1 cellular context compared by ENCODE assay signal in genomic region chr13:76991796-76992547, GRCh38.
TF ChIP-seq lines count a peak whose summit lies in the region.

CLN5 (plus strand) TSS chr13:76992081; CDS start chr13:76992099, 18 bp downstream.

TF ChIP-seq in GM12878, 131 proteins besides CTCF, POLR2A, EP300 and RAD21 (continued from another document and continues in another):
- TF ChIP-seq ZNF24 (IDR thresholded peaks at IDR 0.05) (no peak), SMAD5 (IDR thresholded peaks at IDR 0.05; ENCODE audit: low read depth) (peak; percentile 71; the same call in 1 of the 2 replicates), TARDBP (IDR thresholded peaks at IDR 0.05; ENCODE audit: borderline replicate concordance) (no peak), SUZ12 (IDR thresholded peaks at IDR 0.05; ENCODE audit: unreplicated experiment) (no peak), SMARCA5 (IDR thresholded peaks at IDR 0.05) (peak; percentile 76), ZNF687 (IDR thresholded peaks at IDR 0.05) (peak; percentile 94), RFX5 (IDR thresholded peaks at IDR 0.05; ENCODE audit: low read depth, low read length) (no peak), NRF1 (conservative IDR thresholded peaks at IDR 0.05; ENCODE audit: low read depth, low read length) (peak; percentile 96), ZNF207 (IDR thresholded peaks at IDR 0.05; ENCODE audit: borderline replicate concordance) (peak; percentile 90), REST (IDR thresholded peaks at IDR 0.05; ENCODE audit: low read depth, low read length) (0 out of 2 replicates have a peak, but pooled peaks have one; percentile 38), MTA3 (IDR thresholded peaks at IDR 0.05; ENCODE audit: borderline replicate concordance, low read length) (no peak), NBN (IDR thresholded peaks at IDR 0.05) (no peak), SREBF1 (IDR thresholded peaks at IDR 0.05; ENCODE audit: low read length) (no peak), CEBPZ (IDR thresholded peaks at IDR 0.05; ENCODE audit: low read depth, low read length) (no peak), TCF3 (IDR thresholded peaks at IDR 0.05; ENCODE audit: borderline replicate concordance, insufficient read depth, low read depth, low read length) (peak; percentile 87), IRF3 (IDR thresholded peaks at IDR 0.05) (no peak), POLR2AphosphoS2 (IDR thresholded peaks at IDR 0.05; ENCODE audit: low read depth, low read length) (peak; percentile 73; the same call in 1 of the 2 replicates), E2F4 (IDR thresholded peaks at IDR 0.05; ENCODE audit: low read depth, low read length) (0 out of 2 replicates have a peak, but pooled peaks have one; percentile 36), JUND (IDR thresholded peaks at IDR 0.05; ENCODE audit: low read depth, low read length) (0 out of 2 replicates have a peak, but pooled peaks have one; percentile 31), FOS (IDR thresholded peaks at IDR 0.05; ENCODE audit: borderline replicate concordance, extremely low read depth, insufficient read length) (no peak), TCF7 (IDR thresholded peaks at IDR 0.05; ENCODE audit: borderline replicate concordance) (no peak), IKZF1 (conservative IDR thresholded peaks at IDR 0.05) (peak; percentile 97), DPF2 (IDR thresholded peaks at IDR 0.05) (peak; percentile 29), POLR2AphosphoS5 (IDR thresholded peaks at IDR 0.05; ENCODE audit: low read length) (peak; percentile 87), SRF (IDR thresholded peaks at IDR 0.05; ENCODE audit: low read depth in 2 of 2, low read length in 2 of 2) (peak; percentile 26 to 82; a peak in 2 of 4 replicates), BHLHE40 (IDR thresholded peaks at IDR 0.05; ENCODE audit: borderline replicate concordance in 1 of 2, low read depth in 2 of 2, low read length in 1 of 2) (peak in 1 of 2 experiments; percentile 81), STAT1 (conservative IDR thresholded peaks at IDR 0.05) (peak; percentile 91), BRCA1 (IDR thresholded peaks at IDR 0.05; ENCODE audit: low read depth, low read length) (no peak), RCOR1 (conservative IDR thresholded peaks at IDR 0.05; ENCODE audit: low read depth, low read length) (no peak), ETV6 (conservative IDR thresholded peaks at IDR 0.05 in 1 of 2, IDR thresholded peaks at IDR 0.05 in 1 of 2; ENCODE audit: borderline replicate concordance in 1 of 2, low read depth in 1 of 2) (no peak; a peak in 1 of 4 replicates), KDM1A (IDR thresholded peaks at IDR 0.05; ENCODE audit: borderline replicate concordance) (no peak), MEF2A (IDR thresholded peaks at IDR 0.05; ENCODE audit: insufficient read depth, low read depth, low read length) (no peak), IRF4 (IDR thresholded peaks at IDR 0.05; ENCODE audit: low read depth, low read length) (0 out of 2 replicates have a peak, but pooled peaks have one; percentile 3), SMC3 (IDR thresholded peaks at IDR 0.05; ENCODE audit: borderline replicate concordance, low read length) (no peak), RELA (IDR thresholded peaks at IDR 0.05; ENCODE audit: borderline replicate concordance, partially characterized antibody) (peak; percentile 33), YY1 (IDR thresholded peaks at IDR 0.05; ENCODE audit: low read depth, low read length) (peak; percentile 84), PAX5 (IDR thresholded peaks at IDR 0.05; ENCODE audit: borderline replicate concordance, low read depth, low read length) (peak; percentile 59; the same call in 1 of the 2 replicates), BMI1 (IDR thresholded peaks at IDR 0.05; ENCODE audit: borderline replicate concordance) (no peak), ELK1 (IDR thresholded peaks at IDR 0.05; ENCODE audit: low read depth, low read length) (peak; percentile 95), MAX (IDR thresholded peaks at IDR 0.05; ENCODE audit: low read depth, low read length) (peak; percentile 47), TAF1 (IDR thresholded peaks at IDR 0.05; ENCODE audit: borderline replicate concordance, low read depth, low read length) (peak; percentile 92), GABPA (IDR thresholded peaks at IDR 0.05; ENCODE audit: low read depth) (peak; percentile 73), SMAD1 (IDR thresholded peaks at IDR 0.05; ENCODE audit: low read depth, partially characterized antibody) (peak; percentile 66), USF1 (IDR thresholded peaks at IDR 0.05; ENCODE audit: borderline replicate concordance, extremely low read length, insufficient read depth, low read depth, low read length) (peak; percentile 9), CHD2 (IDR thresholded peaks at IDR 0.05; ENCODE audit: borderline replicate concordance, low read depth, low read length) (peak; percentile 53; the same call in 1 of the 2 replicates), HDAC2 (IDR thresholded peaks at IDR 0.05) (no peak), SIX5 (IDR thresholded peaks at IDR 0.05; ENCODE audit: low read depth, low read length, severe bottlenecking) (peak; percentile 30), HSF1 (IDR thresholded peaks at IDR 0.05; ENCODE audit: low read depth, low read length) (no peak), ESRRA (IDR thresholded peaks at IDR 0.05; ENCODE audit: low read length) (peak; percentile 53; the same call in 1 of the 2 replicates), MEF2B (IDR thresholded peaks at IDR 0.05; ENCODE audit: partially characterized antibody, poor library complexity, severe bottlenecking) (peak; percentile 79)
